ENCODE assay signal across 34 cellular contexts in the genomic region with DNA sequence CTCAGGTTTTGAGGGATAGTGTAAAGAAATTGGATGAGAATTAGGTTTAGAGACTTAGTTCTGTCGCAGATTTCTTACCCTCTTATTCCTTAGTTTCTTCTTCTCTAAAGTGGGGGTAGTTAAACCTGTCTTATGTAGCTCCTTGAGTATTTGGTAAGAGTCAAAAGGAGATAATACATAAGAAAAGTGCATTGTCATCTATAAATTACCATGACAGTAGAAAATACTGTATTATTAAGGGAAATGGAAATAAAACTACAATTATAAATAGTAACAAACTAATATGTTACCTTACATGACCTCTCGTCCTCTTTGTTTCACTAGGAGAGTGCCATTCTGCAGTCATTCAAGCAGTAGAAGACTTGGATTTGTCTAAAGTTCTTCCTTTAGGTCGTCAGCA.
"Had no signal": no experiment of that assay in that cellular context is flagged by ENCODE, and none has a peak within 500 bp of the region (broad histone marks: within the 10 kb centered on the region; RNA-seq: fewer than 3 reads in every experiment).

No MANE protein-coding gene starts in this region.

- FAIRE-seq: astrocyte, bronchial epithelial cell had no signal

- H3K27me3 ChIP-seq: adrenal gland, ascending aorta, body of pancreas, brain microvascular endothelial cell, breast epithelium, cardiac muscle cell had no signal

- H3K4me1 ChIP-seq: adrenal gland, ascending aorta, body of pancreas, breast epithelium had no signal

- H3K27ac ChIP-seq: adrenal gland, ascending aorta, body of pancreas, brain microvascular endothelial cell, breast epithelium, cardiac muscle cell had no signal

- ATAC-seq: activated naive CD4-positive, alpha-beta T cell treated with anti-CD3 and anti-CD28 coated beads, Interleukin-2, amount 50 U/mL, for 72 hours; activated naive CD8-positive, alpha-beta T cell treated with anti-CD3 and anti-CD28 coated beads, Interleukin-2, amount 50 U/mL, for 24 hours; activated T-cell treated with anti-CD3 and anti-CD28 coated beads, Interleukin-2, amount 50 U/mL, for 4 hours; activated T-cell treated with anti-CD3 and anti-CD28 coated beads, Interleukin-2, amount 50 U/mL, for 72 hours; activated T-helper 17 cell treated with anti-CD3 and anti-CD28 coated beads, Interleukin-2, amount 50 U/mL, for 72 hours; body of pancreas had no signal

- DNase-seq: activated effector memory CD4-positive, alpha-beta T cell treated with anti-CD3 and anti-CD28 coated beads, Interleukin-2, amount 50 U/mL, for 16 hours; activated effector memory CD4-positive, alpha-beta T cell treated with Interleukin-2 at 50 U/mL for 16 hours; activated gamma-delta T cell; activated gamma-delta T cell treated with Interleukin-2 at 50 U/mL for 16 hours; activated naive CD4-positive, alpha-beta T cell; activated naive CD4-positive, alpha-beta T cell treated with anti-CD3 and anti-CD28 coated beads for 36 hours; activated naive CD4-positive, alpha-beta T cell treated with anti-CD3 and anti-CD28 coated beads, Interleukin-2, amount 10 ng/mL, durations not matched to agents 7 days and 5 days; activated naive CD4-positive, alpha-beta T cell treated with anti-CD3 and anti-CD28 coated beads, Interleukin-2, amount 50 U/mL, for 16 hours; activated naive CD4-positive, alpha-beta T cell treated with Interleukin-2 at 50 U/mL for 16 hours; activated naive CD8-positive, alpha-beta T cell treated with anti-CD3 and anti-CD28 coated beads for 36 hours; activated naive CD8-positive, alpha-beta T cell treated with anti-CD3 and anti-CD28 coated beads, Interleukin-2, amount 10 ng/mL, durations not matched to agents 7 days and 5 days; activated naive CD8-positive, alpha-beta T cell treated with anti-CD3 and anti-CD28 coated beads, Interleukin-2, amount 50 U/mL, for 24 hours; activated T-cell treated with anti-CD3 and anti-CD28 coated beads, Interleukin-2, amount 50 U/mL, for 1 hour; activated T-cell treated with anti-CD3 and anti-CD28 coated beads, Interleukin-2, amount 50 U/mL, for 24 hours; activated T-cell treated with anti-CD3 and anti-CD28 coated beads, Interleukin-2, amount 50 U/mL, for 4 hours; activated T-cell treated with anti-CD3 and anti-CD28 coated beads, Interleukin-2, amount 50 U/mL, for 48 hours; activated T-cell treated with anti-CD3 and anti-CD28 coated beads, Interleukin-2, amount 50 U/mL, for 72 hours; adrenal gland; amniotic stem cell; amygdala; anterior cingulate cortex; aorta; body of pancreas; brain microvascular endothelial cell; caudate nucleus; central memory CD4-positive, alpha-beta T cell; cerebellar nuclear complex had no signal

- H3K4me3 ChIP-seq: adrenal gland, ascending aorta, body of pancreas, breast epithelium, cardiac muscle cell had no signal

- H3K36me3 ChIP-seq: breast epithelium had no signal

- H3K9me3 ChIP-seq: adrenal gland, ascending aorta, body of pancreas, breast epithelium had no signal
